Comparison of ENCODE assay signal across 34 cellular contexts in the genomic region with DNA sequence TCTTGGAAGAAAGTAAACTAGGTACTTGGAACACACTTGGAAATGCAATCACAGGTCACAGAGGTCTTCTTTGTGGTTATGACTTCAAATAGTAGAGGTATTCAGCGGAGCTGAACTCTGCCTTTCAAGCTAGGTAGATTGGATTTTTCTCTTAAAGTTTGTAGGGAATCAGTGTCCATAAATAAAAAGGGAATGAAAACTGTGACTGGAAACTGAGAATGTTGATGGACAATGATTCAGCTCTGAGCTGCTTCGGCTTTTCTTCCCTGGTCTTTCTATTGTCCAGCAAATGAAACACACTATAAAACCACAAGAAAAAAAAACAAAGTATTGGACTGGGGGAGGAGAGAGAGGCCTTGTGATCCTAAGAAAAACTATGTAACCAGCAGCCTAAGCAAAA. TPM values are rescaled to one million over a fixed set of nuclear protein-coding genes. Genes with fewer than 3 reads are reported as not detected.
DNase-seq lines count a peak whose midpoint lies in the region; TF ChIP-seq lines count a peak whose summit lies in the region.
"Had no signal": no experiment of that assay in that cellular context is flagged by ENCODE, and none has a peak within 500 bp of the region (broad histone marks: within the 10 kb centered on the region; RNA-seq: fewer than 3 reads in every experiment).

No MANE protein-coding gene starts in this region.

- no peaks in the 10 kb centered on the region for H3K4me1 Mint-ChIP-seq in activated naive CD4-positive, alpha-beta T cell treated with anti-CD3 and anti-CD28 coated beads for 36 hours (ENCODE audit: low read depth)
- H3K4me1 Mint-ChIP-seq: immature natural killer cell had no signal

- H3K9me3 ChIP-seq in adipocyte (ENCODE audit: control insufficient read depth, low read length), result no peaks in the 10 kb centered on the region
- H3K9me3 ChIP-seq in trophoblast cell (ENCODE audit: insufficient read depth, low read depth, low read length), result peaks cover 6% of the 10 kb centered on the region
- H3K9me3 ChIP-seq: Caco-2, lower lobe of right lung, right lobe of liver, vagina had no signal

- DNase-seq in HK-2 (ENCODE audit: unreplicated experiment), result peak; percentile 6
- DNase-seq in adipocyte (ENCODE audit: low read depth), result peak; percentile 8
- peak; percentile 43 for DNase-seq in kidney epithelial cell (ENCODE audit: low read depth)
- no peak for DNase-seq in trophoblast cell
- no peak for DNase-seq in HUDEP-2 (lab: John Stamatoyannopoulos, UW; ENCODE audit: unreplicated experiment in 76 of 76)
- no peak for DNase-seq in activated naive CD4-positive, alpha-beta T cell treated with anti-CD3 and anti-CD28 coated beads for 36 hours
- no peak for DNase-seq in NCI-H1930 (lab: John Stamatoyannopoulos, UW)
- no peak for DNase-seq in activated CD4-positive, CD25-positive, alpha-beta regulatory T cell treated with anti-CD3 and anti-CD28 coated beads, Interleukin-2, amount 50 U/mL, for 72 hours
- DNase-seq: activated CD4-positive, alpha-beta T cell treated with anti-CD3 and anti-CD28 coated beads, Interleukin-2, amount 50 U/mL, for 1 hour; activated naive CD4-positive, alpha-beta T cell; activated T-cell treated with anti-CD3 and anti-CD28 coated beads, Interleukin-2, amount 50 U/mL, for 48 hours; C1 segment of cervical spinal cord; Caco-2; cortex of kidney; effector memory CD8-positive, alpha-beta T cell; foreskin keratinocyte; hypothalamus; immature natural killer cell; lower lobe of right lung; mucosa of descending colon; NCI-H1105 treated with DMSO at 0.1 percent for 48 hours; NCI-H2029 treated with DMSO at 0.1 percent for 48 hours; NCI-H2227 treated with DMSO at 0.1 percent for 48 hours; NCI-H526 treated with DMSO at 0.1 percent for 48 hours; right lobe of liver; SIG-M5; stimulated activated CD4-positive, alpha-beta T cell treated with anti-CD3 and anti-CD28 coated beads, Interleukin-12 subunit alpha, Interleukin-12 subunit beta, amount 100 ng/mL, for 4 hours; stimulated activated naive CD4-positive, alpha-beta T cell; SW 1271; T1000 had no signal

- no peak overlapping the region for H3K23ac ChIP-seq in trophoblast cell (ENCODE audit: low read length)

- no peaks in the 10 kb centered on the region for H3K27me3 Mint-ChIP-seq in activated naive CD4-positive, alpha-beta T cell treated with anti-CD3 and anti-CD28 coated beads for 36 hours (ENCODE audit: low read depth)
- H3K27me3 Mint-ChIP-seq: effector memory CD8-positive, alpha-beta T cell had no signal

- CTCF ChIA-PET in activated naive CD4-positive, alpha-beta T cell treated with anti-CD3 and anti-CD28 coated beads for 36 hours (lab: Charles Lee), result no interaction called here

- no peak overlapping the region for H2AK5ac ChIP-seq in trophoblast cell (ENCODE audit: low read length)

- H3K4me3 Mint-ChIP-seq in activated naive CD4-positive, alpha-beta T cell treated with anti-CD3 and anti-CD28 coated beads for 36 hours, result no peak overlapping the region
- H3K4me3 Mint-ChIP-seq: effector memory CD8-positive, alpha-beta T cell; immature natural killer cell; WTC11 had no signal

- H3K4ac ChIP-seq in trophoblast cell (ENCODE audit: low read depth, low read length), result no peak overlapping the region

- H3K4me3 ChIP-seq in adipocyte (ENCODE audit: low read length), result no peak overlapping the region
- no peak overlapping the region for H3K4me3 ChIP-seq in kidney epithelial cell (ENCODE audit: low read depth, low read length)
- H3K4me3 ChIP-seq in trophoblast cell (ENCODE audit: low read depth, low read length), result no peak overlapping the region
- H3K4me3 ChIP-seq: lower lobe of right lung, mucosa of descending colon, right lobe of liver, vagina had no signal

- H3K79me2 ChIP-seq in trophoblast cell (ENCODE audit: control insufficient read depth, insufficient read depth, low read length, poor library complexity), result no peaks in the 10 kb centered on the region

- no peak overlapping the region for H4K12ac ChIP-seq in trophoblast cell (ENCODE audit: low read depth, low read length)

- no peak overlapping the region for H3K27ac Mint-ChIP-seq in activated naive CD4-positive, alpha-beta T cell treated with anti-CD3 and anti-CD28 coated beads for 36 hours
- H3K27ac Mint-ChIP-seq: effector memory CD8-positive, alpha-beta T cell; immature natural killer cell; WTC11 had no signal

- no peak for TF ChIP-seq CTCF in kidney epithelial cell (IDR thresholded peaks at IDR 0.05; ENCODE audit: insufficient read depth, low read length, poor library complexity, severe bottlenecking)

- peak overlapping the region; percentile 64 for H3K27ac ChIP-seq in trophoblast cell (ENCODE audit: low read depth, low read length)
- H3K27ac ChIP-seq: foreskin keratinocyte, lower lobe of right lung, right lobe of liver, vagina had no signal

- intact Hi-C loops in activated naive CD4-positive, alpha-beta T cell treated with anti-CD3 and anti-CD28 coated beads for 36 hours (cut with micrococcal nuclease), result no loop called here

- H3K36me3 Mint-ChIP-seq in activated naive CD4-positive, alpha-beta T cell treated with anti-CD3 and anti-CD28 coated beads for 36 hours (ENCODE audit: low read depth), result no peaks in the 10 kb centered on the region

- no peak overlapping the region for H4K91ac ChIP-seq in trophoblast cell (ENCODE audit: low read depth, low read length)

- peaks cover 5% of the 10 kb centered on the region for H3K79me1 ChIP-seq in trophoblast cell (ENCODE audit: low read length)

- no peak overlapping the region for H2AFZ ChIP-seq in trophoblast cell (ENCODE audit: insufficient read depth, low read length, poor library complexity)

- no peak overlapping the region for H3K4me2 ChIP-seq in trophoblast cell (ENCODE audit: low read length)

- no peak overlapping the region for H2BK12ac ChIP-seq in trophoblast cell (ENCODE audit: low read length)

- no peaks in the 10 kb centered on the region for H3K9me3 Mint-ChIP-seq in activated naive CD4-positive, alpha-beta T cell treated with anti-CD3 and anti-CD28 coated beads for 36 hours
- H3K9me3 Mint-ChIP-seq: effector memory CD8-positive, alpha-beta T cell had no signal

- H3K14ac ChIP-seq in trophoblast cell (ENCODE audit: low read length), result no peak overlapping the region

- H4K8ac ChIP-seq in trophoblast cell (ENCODE audit: low read depth, low read length), result no peak overlapping the region

- H3K9ac ChIP-seq in adipocyte (ENCODE audit: low read length) (no peak overlapping the region), trophoblast cell (ENCODE audit: low read length) (no peak overlapping the region)

- no peaks in the 10 kb centered on the region for H3K36me3 ChIP-seq in adipocyte (ENCODE audit: control insufficient read depth, insufficient read depth, low read length, severe bottlenecking)
- no peaks in the 10 kb centered on the region for H3K36me3 ChIP-seq in kidney epithelial cell (ENCODE audit: control insufficient read depth, insufficient read depth, low read length)
- H3K36me3 ChIP-seq in trophoblast cell (ENCODE audit: control insufficient read depth in 1 of 2, insufficient read depth in 2 of 2, low read length in 2 of 2), result peaks cover 0 to 2% of the 10 kb centered on the region in 2 experiments
- H3K36me3 ChIP-seq: lower lobe of right lung, right lobe of liver, vagina had no signal

- H2BK5ac ChIP-seq in trophoblast cell (ENCODE audit: low read depth, low read length, poor library complexity), result no peak overlapping the region

- H3K4me1 ChIP-seq in adipocyte (ENCODE audit: control insufficient read depth, insufficient read depth, low read length), result no peaks in the 10 kb centered on the region
- H3K4me1 ChIP-seq in trophoblast cell (ENCODE audit: control insufficient read depth in 1 of 2, insufficient read depth in 2 of 2, low read length in 2 of 2), result peaks cover 4% of the 10 kb centered on the region in 2 experiments
- H3K4me1 ChIP-seq: Caco-2, foreskin keratinocyte, lower lobe of right lung, right lobe of liver, vagina had no signal

- no CpG with 5 or more reads among the region's 2 CpGs for WGBS in trophoblast cell (ENCODE audit: extremely low coverage, insufficient coverage, insufficient read length)

- H3K27me3 ChIP-seq in adipocyte (replicated peaks; ENCODE audit: control insufficient read depth, insufficient read depth, low read length), result no peaks in the 10 kb centered on the region
- no peaks in the 10 kb centered on the region for H3K27me3 ChIP-seq in kidney epithelial cell (ENCODE audit: control insufficient read depth, insufficient read depth, low read length)
- H3K27me3 ChIP-seq in trophoblast cell (ENCODE audit: insufficient read depth, low read length), result no peaks in the 10 kb centered on the region
- H3K27me3 ChIP-seq: foreskin keratinocyte, right lobe of liver, vagina had no signal

- H3K18ac ChIP-seq in trophoblast cell (ENCODE audit: low read length), result no peak overlapping the region

- no peak overlapping the region for H2BK120ac ChIP-seq in trophoblast cell (ENCODE audit: insufficient read depth, low read length, poor library complexity)

RNA-seq across cellular contexts. Expression of a gene that starts 11.1 kb away (rescaled TPM):
- total RNA-seq in kidney epithelial cell, result 1.4 TPM in 1 of 2 replicates, not detected in the other
- 0.74 and 0.97 TPM in 2 replicates for polyA plus RNA-seq in trophoblast cell (2013)
- total RNA-seq in activated naive CD4-positive, alpha-beta T cell treated with anti-CD3 and anti-CD28 coated beads for 36 hours, result under 1 TPM in 1 of 2 experiments, not detected in 1; 0.40 TPM
- total RNA-seq: Caco-2, esophagus mucosa, foreskin keratinocyte, MCF 10A, vagina had no signal
- polyA plus RNA-seq: foreskin keratinocyte, immature natural killer cell had no signal

RNA-seq across cellular contexts. Expression of a gene that starts 48.2 kb away (rescaled TPM):
- 5.9 and 10.3 TPM in 2 replicates for total RNA-seq in kidney epithelial cell
- polyA plus RNA-seq in trophoblast cell (2013), result 5.0 and 5.2 TPM in 2 replicates
- total RNA-seq in activated naive CD4-positive, alpha-beta T cell treated with anti-CD3 and anti-CD28 coated beads for 36 hours, result 10 to 100 TPM; 11.0 to 13.9 TPM

RNA-seq across cellular contexts. Expression of a gene that starts 48.3 kb away (rescaled TPM):
- 0.82 and 1.9 TPM in 2 replicates for total RNA-seq in kidney epithelial cell
- polyA plus RNA-seq in trophoblast cell (2013), result 0.18 and 0.25 TPM in 2 replicates
- total RNA-seq in activated naive CD4-positive, alpha-beta T cell treated with anti-CD3 and anti-CD28 coated beads for 36 hours, result 1 to 10 TPM; 1.1 to 1.2 TPM
- total RNA-seq: vagina had no signal

Comparison
In these comparisons a context has a peak if more than half of its experiments do, and no peak if none do; other contexts are left out.
1. DNase-seq: peak in HK-2 (single experiment), adipocyte (single experiment) and kidney epithelial cell (single experiment); none in trophoblast cell (0 of 2), HUDEP-2 (0 of 76), activated naive CD4-positive, alpha-beta T cell treated with anti-CD3 and anti-CD28 coated beads for 36 hours (single experiment), NCI-H1930 (0 of 2) and activated CD4-positive, CD25-positive, alpha-beta regulatory T cell treated with anti-CD3 and anti-CD28 coated beads, Interleukin-2, amount 50 U/mL, for 72 hours (single experiment).